Comparison of ENCODE assay signal across 9 cellular contexts in genomic region chr17:1180434-1180742, GRCh38. TPM values are rescaled to one million over a fixed set of nuclear protein-coding genes. Genes with fewer than 3 reads are reported as not detected.
DNase-seq lines count a peak whose midpoint lies in the region; ATAC-seq lines count a peak whose summit lies in the region.
"Had no signal": no experiment of that assay in that cellular context is flagged by ENCODE, and none has a peak within 500 bp of the region (broad histone marks: within the 10 kb centered on the region; RNA-seq: fewer than 3 reads in every experiment).

No MANE protein-coding gene starts in this region.

- H3K9ac ChIP-seq in iPS-20b (ENCODE audit: low read depth, low read length) = no peak overlapping the region
- peak overlapping the region in 1 of 5 donors; percentile 60 for H3K9ac ChIP-seq in subcutaneous abdominal adipose tissue (ENCODE audit: low read length in 5 of 5)

- H3K27me3 Mint-ChIP-seq in activated CD4-positive, alpha-beta T cell treated with anti-CD3 and anti-CD28 coated beads, Interleukin-2, amount 10 ng/mL, durations not matched to agents 24 days and 14 days = peaks cover 26% of the 10 kb centered on the region
- peaks cover 7% of the 10 kb centered on the region for H3K27me3 Mint-ChIP-seq in activated naive CD8-positive, alpha-beta T cell treated with anti-CD3 and anti-CD28 coated beads for 36 hours

- no peak for DNase-seq in activated CD4-positive, alpha-beta T cell treated with anti-CD3 and anti-CD28 coated beads, Interleukin-2, amount 10 ng/mL, durations not matched to agents 24 days and 14 days
- no peak for DNase-seq in activated CD4-positive, alpha-beta T cell treated with anti-CD3 and anti-CD28 coated beads for 1 hour
- DNase-seq in activated naive CD8-positive, alpha-beta T cell treated with anti-CD3 and anti-CD28 coated beads for 36 hours = no peak
- no peak for DNase-seq in hepatic stellate cell (ENCODE audit: low spot score)
- DNase-seq in 8988T = no peak
- DNase-seq: SJCRH30 had no signal

- H3K36me3 ChIP-seq in iPS-20b (ENCODE audit: insufficient read depth, low read depth, low read length) (no peaks in the 10 kb centered on the region), subcutaneous abdominal adipose tissue (ENCODE audit: control insufficient read depth in 5 of 5, insufficient read depth in 5 of 5, low read length in 5 of 5) (peaks cover 0 to 3% (median 0%) of the 10 kb centered on the region in 5 donors)
- H3K36me3 ChIP-seq: SJCRH30 had no signal

- ATAC-seq in GM21528 (IDR thresholded peaks at IDR 0.05; ENCODE audit: low FRiP score, unreplicated experiment) = no peak

- H3K4me3 ChIP-seq in iPS-20b (ENCODE audit: low read length) (peak overlapping the region; percentile 54; the same call in 1 of the 2 replicates), subcutaneous abdominal adipose tissue (ENCODE audit: low read depth in 1 of 5, low read length in 5 of 5) (peak overlapping the region in 3 of 5 donors; percentile 11 to 56 (median 39))

- H3K9me3 ChIP-seq in iPS-20b (ENCODE audit: insufficient read depth, low read depth, low read length) (no peaks in the 10 kb centered on the region), subcutaneous abdominal adipose tissue (ENCODE audit: control insufficient read depth in 5 of 5, low read length in 5 of 5) (no peaks in the 10 kb centered on the region)
- H3K9me3 ChIP-seq: SJCRH30 had no signal

- no peak overlapping the region for H3K27ac Mint-ChIP-seq in activated CD4-positive, alpha-beta T cell treated with anti-CD3 and anti-CD28 coated beads, Interleukin-2, amount 10 ng/mL, durations not matched to agents 24 days and 14 days
- H3K27ac Mint-ChIP-seq in activated naive CD8-positive, alpha-beta T cell treated with anti-CD3 and anti-CD28 coated beads for 36 hours = no peak overlapping the region

- H3K4me1 ChIP-seq in iPS-20b (ENCODE audit: insufficient read depth, low read length) (peaks cover 2% of the 10 kb centered on the region; the same call in 1 of the 2 replicates), subcutaneous abdominal adipose tissue (ENCODE audit: control insufficient read depth in 5 of 5, insufficient read depth in 5 of 5, low read length in 5 of 5) (peaks cover 8 to 55% (median 40%) of the 10 kb centered on the region in 5 donors)

- no peaks in the 10 kb centered on the region for H3K9me3 Mint-ChIP-seq in activated CD4-positive, alpha-beta T cell treated with anti-CD3 and anti-CD28 coated beads, Interleukin-2, amount 10 ng/mL, durations not matched to agents 24 days and 14 days
- no peaks in the 10 kb centered on the region for H3K9me3 Mint-ChIP-seq in activated naive CD8-positive, alpha-beta T cell treated with anti-CD3 and anti-CD28 coated beads for 36 hours

- peak overlapping the region; percentile 61 for H3K4me3 Mint-ChIP-seq in activated CD4-positive, alpha-beta T cell treated with anti-CD3 and anti-CD28 coated beads, Interleukin-2, amount 10 ng/mL, durations not matched to agents 24 days and 14 days
- H3K4me3 Mint-ChIP-seq in activated naive CD8-positive, alpha-beta T cell treated with anti-CD3 and anti-CD28 coated beads for 36 hours = peak overlapping the region; percentile 63

- no peaks in the 10 kb centered on the region for H3K36me3 Mint-ChIP-seq in activated CD4-positive, alpha-beta T cell treated with anti-CD3 and anti-CD28 coated beads, Interleukin-2, amount 10 ng/mL, durations not matched to agents 24 days and 14 days (ENCODE audit: low read depth)
- no peaks in the 10 kb centered on the region for H3K36me3 Mint-ChIP-seq in activated naive CD8-positive, alpha-beta T cell treated with anti-CD3 and anti-CD28 coated beads for 36 hours

- peaks cover 5% of the 10 kb centered on the region for H3K4me1 Mint-ChIP-seq in activated CD4-positive, alpha-beta T cell treated with anti-CD3 and anti-CD28 coated beads, Interleukin-2, amount 10 ng/mL, durations not matched to agents 24 days and 14 days
- peaks cover 7% of the 10 kb centered on the region for H3K4me1 Mint-ChIP-seq in activated naive CD8-positive, alpha-beta T cell treated with anti-CD3 and anti-CD28 coated beads for 36 hours

- intact Hi-C loops in activated CD4-positive, alpha-beta T cell treated with anti-CD3 and anti-CD28 coated beads, Interleukin-2, amount 10 ng/mL, durations not matched to agents 24 days and 14 days (cut with micrococcal nuclease) = loop anchor here (10.0 kb wide), 1 partner anchor 126 kb away; no protein-coding TSS in a partner anchor

- H3K27me3 ChIP-seq in iPS-20b (ENCODE audit: insufficient read depth, low read length) = peaks cover 48% of the 10 kb centered on the region
- peaks cover 0 to 15% (median 11%) of the 10 kb centered on the region in 5 donors for H3K27me3 ChIP-seq in subcutaneous abdominal adipose tissue (ENCODE audit: control insufficient read depth in 5 of 5, insufficient read depth in 4 of 5, low read length in 5 of 5)
- H3K27me3 ChIP-seq: SJCRH30 had no signal

- H3K27ac ChIP-seq in iPS-20b (ENCODE audit: low read length) (no peak overlapping the region), subcutaneous abdominal adipose tissue (ENCODE audit: low read depth, low read length) (no peak overlapping the region)
- H3K27ac ChIP-seq: SJCRH30 had no signal

RNA-seq across cellular contexts. Expression of gene ABR, which starts 0.6 kb away (rescaled TPM):
- 58.9 and 66.4 TPM in 2 replicates for total RNA-seq in activated CD4-positive, alpha-beta T cell treated with anti-CD3 and anti-CD28 coated beads, Interleukin-2, amount 10 ng/mL, durations not matched to agents 24 days and 14 days
- 10 to 100 TPM; 31.6 to 35.1 TPM for total RNA-seq in activated naive CD8-positive, alpha-beta T cell treated with anti-CD3 and anti-CD28 coated beads for 36 hours
